ENCODE assay signal across 21 cellular contexts in genomic region chr7:5619419-5620130, GRCh38.
"Had no signal": no experiment of that assay in that cellular context is flagged by ENCODE, and none has a peak within 500 bp of the region (broad histone marks: within the 10 kb centered on the region; RNA-seq: fewer than 3 reads in every experiment).

No MANE protein-coding gene starts in this region.

- H3K4me1 ChIP-seq: psoas muscle, stomach had no signal

- H3K4me3 Mint-ChIP-seq: activated CD4-positive, alpha-beta memory T cell treated with anti-CD3 and anti-CD28 coated beads for 36 hours; activated naive CD8-positive, alpha-beta T cell; activated T-helper 1 cell treated with anti-CD3 and anti-CD28 coated beads, Interleukin-12 subunit alpha, Interleukin-12 subunit beta, Interleukin-2, Interleukin-4 antibody, amounts not matched to agents 30 ng/mL and 10 ng/mL and 1 ng/mL, durations not matched to agents 14 hours and 24 hours and 36 hours; dendritic cell treated with granulocyte-macrophage colony-stimulating factor and Interleukin-4, amounts not matched to agents 40 ng/mL and 50 ng/mL, for 4 days; natural killer cell treated with Interleukin-12 subunit alpha and Interleukin-12 subunit beta and Interleukin-15 and Interleukin-18, amount 100 ng/mL, for 72 hours; T-helper 2 cell treated with Interferon-gamma antibody and Interleukin-4, amounts not matched to agents 5 μg/mL and 100 μg/mL, for 36 hours had no signal

- H3K9me3 ChIP-seq: esophagus muscularis mucosa, gastroesophageal sphincter, psoas muscle, stomach had no signal

- H3K36me3 Mint-ChIP-seq: activated naive CD8-positive, alpha-beta T cell; natural killer cell treated with Interleukin-12 subunit alpha and Interleukin-12 subunit beta and Interleukin-15 and Interleukin-18, amount 100 ng/mL, for 72 hours had no signal

- H3K27me3 ChIP-seq: cardiac muscle cell, esophagus muscularis mucosa, gastroesophageal sphincter, stomach had no signal

- H3K27ac Mint-ChIP-seq: activated CD4-positive, alpha-beta memory T cell treated with anti-CD3 and anti-CD28 coated beads for 36 hours; activated naive CD8-positive, alpha-beta T cell; activated T-helper 1 cell treated with anti-CD3 and anti-CD28 coated beads, Interleukin-12 subunit alpha, Interleukin-12 subunit beta, Interleukin-2, Interleukin-4 antibody, amounts not matched to agents 30 ng/mL and 10 ng/mL and 1 ng/mL, durations not matched to agents 14 hours and 24 hours and 36 hours; dendritic cell treated with granulocyte-macrophage colony-stimulating factor and Interleukin-4, amounts not matched to agents 40 ng/mL and 50 ng/mL, for 4 days; natural killer cell treated with Interleukin-12 subunit alpha and Interleukin-12 subunit beta and Interleukin-15 and Interleukin-18, amount 100 ng/mL, for 72 hours; T-helper 2 cell treated with Interferon-gamma antibody and Interleukin-4, amounts not matched to agents 5 μg/mL and 100 μg/mL, for 36 hours had no signal

- DNase-seq: activated CD4-positive, alpha-beta memory T cell treated with anti-CD3 and anti-CD28 coated beads for 36 hours; activated CD4-positive, alpha-beta T cell treated with anti-CD3 and anti-CD28 coated beads for 4 hours; activated gamma-delta T cell treated with Interleukin-2 at 50 U/mL for 16 hours; activated T-cell treated with anti-CD3 and anti-CD28 coated beads for 4 hours; effector CD8-positive, alpha-beta T cell; left cardiac atrium; stimulated activated CD4-positive, alpha-beta T cell treated with anti-CD3 and anti-CD28 coated beads, Interleukin-4, amount 100 ng/mL, for 1 hour; stomach; trophoblast cell had no signal

- H3K9me3 Mint-ChIP-seq: activated CD4-positive, alpha-beta memory T cell treated with anti-CD3 and anti-CD28 coated beads for 36 hours; activated T-helper 1 cell treated with anti-CD3 and anti-CD28 coated beads, Interleukin-12 subunit alpha, Interleukin-12 subunit beta, Interleukin-2, Interleukin-4 antibody, amounts not matched to agents 30 ng/mL and 10 ng/mL and 1 ng/mL, durations not matched to agents 14 hours and 24 hours and 36 hours; dendritic cell treated with granulocyte-macrophage colony-stimulating factor and Interleukin-4, amounts not matched to agents 40 ng/mL and 50 ng/mL, for 4 days; natural killer cell treated with Interleukin-12 subunit alpha and Interleukin-12 subunit beta and Interleukin-15 and Interleukin-18, amount 100 ng/mL, for 72 hours; T-helper 2 cell treated with Interferon-gamma antibody and Interleukin-4, amounts not matched to agents 5 μg/mL and 100 μg/mL, for 36 hours had no signal

- ATAC-seq: gastroesophageal sphincter; left cardiac atrium; natural killer cell treated with Interleukin-12 subunit alpha and Interleukin-12 subunit beta and Interleukin-15 and Interleukin-18, amount 100 ng/mL, for 72 hours had no signal

- FAIRE-seq: endothelial cell of umbilical vein, TTC549 had no signal

- H3K4me3 ChIP-seq: cardiac muscle cell, esophagus muscularis mucosa, gastroesophageal sphincter, psoas muscle, smooth muscle cell, stomach had no signal

- H3K27ac ChIP-seq: cardiac muscle cell, psoas muscle had no signal

- H3K27me3 Mint-ChIP-seq: activated CD4-positive, alpha-beta memory T cell treated with anti-CD3 and anti-CD28 coated beads for 36 hours; activated naive CD8-positive, alpha-beta T cell; dendritic cell treated with granulocyte-macrophage colony-stimulating factor and Interleukin-4, amounts not matched to agents 40 ng/mL and 50 ng/mL, for 4 days; natural killer cell treated with Interleukin-12 subunit alpha and Interleukin-12 subunit beta and Interleukin-15 and Interleukin-18, amount 100 ng/mL, for 72 hours had no signal
